In genomic region chr22:48504519-48505140, GRCh38 we compare ENCODE assay signal across 16 cellular contexts.
A peak's percentile ranks its signal among the peaks of the same experiment; 100 is the strongest.
DNase-seq lines count a peak whose midpoint lies in the region; ATAC-seq and TF ChIP-seq lines count a peak whose summit lies in the region.
"Had no signal": no experiment of that assay in that cellular context is flagged by ENCODE, and none has a peak within 500 bp of the region (broad histone marks: within the 10 kb centered on the region; RNA-seq: fewer than 3 reads in every experiment).

No MANE protein-coding gene starts in this region.

- 0 out of 2 replicates have a peak overlapping the region, but pooled peaks have one; percentile 36 for H3K27ac ChIP-seq in VCaP
- H3K27ac ChIP-seq in lower lobe of right lung = no peak overlapping the region
- no peak overlapping the region for H3K27ac ChIP-seq in CD8-positive, alpha-beta memory T cell (ENCODE audit: low read depth, low read length)
- H3K27ac ChIP-seq: BLaER1 had no signal

- peaks cover 2 to 4% of the 10 kb centered on the region in 2 donors for H3K27me3 Mint-ChIP-seq in CD8-positive, alpha-beta memory T cell

- peak; percentile 19 for DNase-seq in Right ventricle myocardium superior
- DNase-seq in left cardiac atrium = no peak
- peak; percentile 20 for DNase-seq in lower lobe of right lung
- no peak for DNase-seq in activated effector memory CD4-positive, alpha-beta T cell treated with anti-CD3 and anti-CD28 coated beads, Interleukin-2, amount 50 U/mL, for 16 hours
- DNase-seq in NK-92 (lab: John Stamatoyannopoulos, UW; ENCODE audit: unreplicated experiment) = no peak
- DNase-seq in CD8-positive, alpha-beta memory T cell = no peak
- DNase-seq: 8988T; Calu3; CD4-positive, alpha-beta memory T cell; DMS79 treated with DMSO at 0.1 percent for 48 hours; GF-D8; H9 had no signal

- H3K27me3 ChIP-seq in lower lobe of right lung (ENCODE audit: low read depth) = no peaks in the 10 kb centered on the region
- H3K27me3 ChIP-seq in CD8-positive, alpha-beta memory T cell (ENCODE audit: insufficient read depth, low read length, poor library complexity, severe bottlenecking) = no peaks in the 10 kb centered on the region
- H3K27me3 ChIP-seq: BLaER1 had no signal

- no peak overlapping the region for H3K27ac Mint-ChIP-seq in CD8-positive, alpha-beta memory T cell
- H3K27ac Mint-ChIP-seq: CD4-positive, alpha-beta memory T cell had no signal

- CTCF ChIA-PET in CD8-positive, alpha-beta memory T cell (lab: Charles Lee) = no interaction called here

- H3K9me3 ChIP-seq in lower lobe of right lung = no peaks in the 10 kb centered on the region
- H3K9me3 ChIP-seq in CD8-positive, alpha-beta memory T cell (ENCODE audit: low read length) = no peaks in the 10 kb centered on the region
- H3K9me3 ChIP-seq: BLaER1 had no signal

- no peaks in the 10 kb centered on the region for H3K4me1 ChIP-seq in lower lobe of right lung
- no peaks in the 10 kb centered on the region for H3K4me1 ChIP-seq in CD8-positive, alpha-beta memory T cell (ENCODE audit: insufficient read depth, low read length)
- H3K4me1 ChIP-seq: BLaER1 had no signal

- POLR2A ChIA-PET in CD8-positive, alpha-beta memory T cell (lab: Charles Lee) = no interaction called here

- H3K4me3 ChIP-seq in lower lobe of right lung = no peak overlapping the region
- H3K4me3 ChIP-seq in CD8-positive, alpha-beta memory T cell (ENCODE audit: low read length) = no peak overlapping the region
- H3K4me3 ChIP-seq: BLaER1 had no signal

- intact Hi-C loops in Right ventricle myocardium superior (cut with DNase I) = no loop called here
- intact Hi-C loops in left cardiac atrium (cut with DNase I) = no loop called here
- intact Hi-C loops in lower lobe of right lung (cut with DNase I) = no loop called here

- no peaks in the 10 kb centered on the region for H3K36me3 ChIP-seq in lower lobe of right lung
- H3K36me3 ChIP-seq in CD8-positive, alpha-beta memory T cell (ENCODE audit: insufficient read depth, low read length) = no peaks in the 10 kb centered on the region
- H3K36me3 ChIP-seq: BLaER1 had no signal

- TF ChIP-seq CTCF in VCaP (conservative IDR thresholded peaks at IDR 0.05) (no peak), lower lobe of right lung (IDR thresholded peaks at IDR 0.05) (no peak)

- ATAC-seq in Right ventricle myocardium superior (ENCODE audit: poor library complexity) (no peak), left cardiac atrium (no peak), lower lobe of right lung (no peak)
- ATAC-seq: HepG2 had no signal

- H3K4me1 Mint-ChIP-seq in CD8-positive, alpha-beta memory T cell = no peaks in the 10 kb centered on the region
- H3K4me1 Mint-ChIP-seq: CD14-positive monocyte; CD4-positive, alpha-beta memory T cell had no signal

- no peaks in the 10 kb centered on the region for H3K36me3 Mint-ChIP-seq in CD8-positive, alpha-beta memory T cell
- H3K36me3 Mint-ChIP-seq: CD14-positive monocyte; CD4-positive, alpha-beta memory T cell had no signal

- no peaks in the 10 kb centered on the region for H3K9me3 Mint-ChIP-seq in CD8-positive, alpha-beta memory T cell
- H3K9me3 Mint-ChIP-seq: CD14-positive monocyte, H9 had no signal

- no peak overlapping the region for H3K4me3 Mint-ChIP-seq in CD8-positive, alpha-beta memory T cell
- H3K4me3 Mint-ChIP-seq: CD14-positive monocyte; CD4-positive, alpha-beta memory T cell; H9 had no signal

Comparison
In these comparisons a context has a peak if more than half of its experiments do, and no peak if none do; other contexts are left out.
1. DNase-seq: peak in Right ventricle myocardium superior (single experiment) and lower lobe of right lung (single experiment); none in left cardiac atrium (single experiment), activated effector memory CD4-positive, alpha-beta T cell treated with anti-CD3 and anti-CD28 coated beads, Interleukin-2, amount 50 U/mL, for 16 hours (single experiment), NK-92 (single experiment) and CD8-positive, alpha-beta memory T cell (0 of 5).